21 cellular contexts compared by ENCODE assay signal in genomic region chr17:7668482-7668881, GRCh38. TPM values are rescaled to one million over a fixed set of nuclear protein-coding genes. Genes with fewer than 3 reads are reported as not detected.
DNase-seq lines count a peak whose midpoint lies in the region; TF ChIP-seq lines count a peak whose summit lies in the region.
"Had no signal": no experiment of that assay in that cellular context is flagged by ENCODE, and none has a peak within 500 bp of the region (broad histone marks: within the 10 kb centered on the region; RNA-seq: fewer than 3 reads in every experiment).

No MANE protein-coding gene starts in this region.

- peaks cover 54% of the 10 kb centered on the region for H3K36me3 Mint-ChIP-seq in brain

- no peak overlapping the region for H3K4me3 Mint-ChIP-seq in brain
- H3K4me3 Mint-ChIP-seq: CD4-positive, alpha-beta T cell had no signal

- H3K27ac ChIP-seq in mammary epithelial cell (ENCODE audit: insufficient read depth, low read depth, low read length) (no peak overlapping the region), breast epithelium (no peak overlapping the region), layer of hippocampus (ENCODE audit: low read depth, low read length) (peak overlapping the region; percentile 52)
- H3K27ac ChIP-seq: 22Rv1, A549, C4-2B, GM23248, HL-60 had no signal

- dilution Hi-C loops in mammary epithelial cell (cut with HindIII; ENCODE audit: low sequenced_read_pairs), result no loop called here

- no peak overlapping the region for H2AFZ ChIP-seq in mammary epithelial cell (ENCODE audit: low read depth, low read length)
- H2AFZ ChIP-seq: GM23248 had no signal

- H3K9me3 ChIP-seq in mammary epithelial cell (replicated peaks; ENCODE audit: insufficient read depth, low read length) (peaks cover 3% of the 10 kb centered on the region), breast epithelium (peaks cover 4% of the 10 kb centered on the region in 2 donors)
- H3K9me3 ChIP-seq: Caco-2 had no signal

- peaks cover 0 to 5% (median 3%) of the 10 kb centered on the region in 5 experiments for H3K9me3 Mint-ChIP-seq in brain
- H3K9me3 Mint-ChIP-seq: CD4-positive, alpha-beta T cell had no signal

- H3K4me3 ChIP-seq in mammary epithelial cell (replicated peaks in 1 of 3; ENCODE audit: insufficient read depth in 1 of 3, low read depth in 2 of 3, low read length in 3 of 3) (no peak overlapping the region), breast epithelium (no peak overlapping the region)
- H3K4me3 ChIP-seq: A549, GM23248, HAP-1 had no signal

- H3K4me1 ChIP-seq in mammary epithelial cell (ENCODE audit: insufficient read depth, low read length), result no peaks in the 10 kb centered on the region
- H3K4me1 ChIP-seq in breast epithelium, result no peaks in the 10 kb centered on the region
- H3K4me1 ChIP-seq: A549, Caco-2, HAP-1 had no signal

- H3K4me1 Mint-ChIP-seq in brain, result peaks cover 20% of the 10 kb centered on the region

- H3K4me2 ChIP-seq in mammary epithelial cell (ENCODE audit: insufficient read depth, low read depth, low read length), result no peak overlapping the region
- H3K4me2 ChIP-seq: A549 had no signal

- intact Hi-C loops in mammary epithelial cell (cut with micrococcal nuclease) (no loop called here), breast epithelium (cut with DNase I; ENCODE audit: low total_unique reads) (no loop called here)

- no peaks in the 10 kb centered on the region for H3K79me2 ChIP-seq in mammary epithelial cell (ENCODE audit: insufficient read depth, low read length)

- DNase-seq in mammary epithelial cell (no peak), breast epithelium (ENCODE audit: low spot score in 2 of 2) (no peak), glomerular visceral epithelial cell (ENCODE audit: extremely low spot score) (no peak), epidermal melanocyte (ENCODE audit: insufficient read length, low spot score) (no peak)
- DNase-seq in stimulated activated naive CD4-positive, alpha-beta T cell treated with Interleukin-2 at 50 U/mL for 16 hours (lab: John Stamatoyannopoulos, UW), result no peak
- DNase-seq: AML-193; Caco-2; CD4-positive, alpha-beta T cell; DMS79 treated with DMSO at 0.1 percent for 48 hours; GF-D8; GM23248 had no signal

- peaks cover 19% of the 10 kb centered on the region for H3K36me3 ChIP-seq in mammary epithelial cell (ENCODE audit: insufficient read depth, low read length)
- peaks cover 11% of the 10 kb centered on the region for H3K36me3 ChIP-seq in breast epithelium

- H4K20me1 ChIP-seq in mammary epithelial cell (ENCODE audit: insufficient read depth, low read length), result no peaks in the 10 kb centered on the region

- no peak for TF ChIP-seq CTCF in mammary epithelial cell (conservative IDR thresholded peaks at IDR 0.05 in 1 of 2, IDR thresholded peaks at IDR 0.05 in 1 of 2; ENCODE audit: extremely low read depth in 1 of 2, insufficient read depth in 1 of 2, low read depth in 1 of 2, low read length in 2 of 2)
- TF ChIP-seq CTCF in breast epithelium (IDR thresholded peaks at IDR 0.05), result no peak
- no peak for TF ChIP-seq CTCF in brain (conservative IDR thresholded peaks at IDR 0.05)

- H3K27ac Mint-ChIP-seq in brain, result peak overlapping the region; percentile 87 to 99 (median 97)
- H3K27ac Mint-ChIP-seq: CD4-positive, alpha-beta T cell had no signal

- H3K27me3 Mint-ChIP-seq in brain, result no peaks in the 10 kb centered on the region
- H3K27me3 Mint-ChIP-seq: CD4-positive, alpha-beta T cell had no signal

- H3K27me3 ChIP-seq in mammary epithelial cell (ENCODE audit: insufficient read depth, low read length) (no peaks in the 10 kb centered on the region), breast epithelium (no peaks in the 10 kb centered on the region), layer of hippocampus (ENCODE audit: control insufficient read depth, insufficient read depth, low read length) (no peaks in the 10 kb centered on the region)

- 85% methylated on average over 5 of the region's 7 CpGs for WGBS in mammary epithelial cell (ENCODE audit: low coverage, missing lambda C conversion rate)

- in situ Hi-C loops in mammary epithelial cell (cut with MboI; ENCODE audit: low sequenced_read_pairs in 2 of 2), result no loop called here

- no peak for TF ChIP-seq POLR2A in breast epithelium (IDR thresholded peaks at IDR 0.05)

- H3K9ac ChIP-seq in mammary epithelial cell (ENCODE audit: insufficient read depth, low read length), result no peak overlapping the region
- H3K9ac ChIP-seq: GM23248 had no signal

- TSS peak; percentile 74 for BruUV-seq in mammary epithelial cell (replicated peaks; lab: Mats Ljungman, UMichigan)

- CTCF ChIA-PET in mammary epithelial cell (lab: Charles Lee; ENCODE audit: low non-redundant PET), result no interaction called here

RNA-seq across cellular contexts. Expression of gene ATP1B2, which starts 17.8 kb away (rescaled TPM):
- total RNA-seq in mammary epithelial cell (not detected), breast epithelium (1 to 10 TPM in 1 of 3 donors, under 1 TPM in 2; 0.16 to 1.2 (median 0.98) TPM)
- polyA plus RNA-seq in mammary epithelial cell (not detected), brain (ENCODE audit: insufficient read depth, low read depth, low replicate concordance) (149 TPM)
- polyA minus RNA-seq in mammary epithelial cell, result not detected
- total RNA-seq: GM23248, H4, HT1080 had no signal
- polyA plus RNA-seq: BJ, GM23248 had no signal

RNA-seq across cellular contexts. Expression of gene TP53, which starts 18.8 kb away (rescaled TPM):
- total RNA-seq in mammary epithelial cell, result 10 to 100 TPM; 63.0 to 89.3 TPM
- polyA plus RNA-seq in mammary epithelial cell, result 60.3 TPM
- 124 TPM for polyA minus RNA-seq in mammary epithelial cell
- total RNA-seq in breast epithelium, result 10 to 100 TPM; 23.9 to 31.9 (median 24.2) TPM
- polyA plus RNA-seq in brain (ENCODE audit: insufficient read depth, low read depth, low replicate concordance), result 58.4 TPM

RNA-seq across cellular contexts. Expression of gene WRAP53, which starts 19.8 kb away (rescaled TPM):
- total RNA-seq in mammary epithelial cell (10 to 100 TPM in 1 of 2 donors, 1 to 10 TPM in 1; 4.3 to 15.9 TPM), breast epithelium (1 to 10 TPM; 3.6 to 5.4 (median 4.2) TPM)
- polyA plus RNA-seq in mammary epithelial cell (14.1 TPM), brain (ENCODE audit: insufficient read depth, low read depth, low replicate concordance) (42.0 TPM)
- polyA minus RNA-seq in mammary epithelial cell, result 29.3 TPM

RNA-seq across cellular contexts. Expression of gene EFNB3, which starts 36.5 kb away (rescaled TPM):
- total RNA-seq in mammary epithelial cell (1 to 10 TPM; 1.0 to 9.2 TPM), breast epithelium (1 to 10 TPM in 2 of 3 donors, under 1 TPM in 1; 0.48 to 5.7 (median 3.3) TPM)
- polyA plus RNA-seq in mammary epithelial cell (3.9 TPM), brain (ENCODE audit: insufficient read depth, low read depth, low replicate concordance) (54.0 TPM)
- polyA minus RNA-seq in mammary epithelial cell, result 11.2 TPM
- total RNA-seq: CD4-positive, alpha-beta T cell had no signal

RNA-seq across cellular contexts. Expression of gene SHBG, which starts 38.5 kb away (rescaled TPM):
- under 1 TPM; 0.33 to 0.42 TPM for total RNA-seq in mammary epithelial cell
- polyA plus RNA-seq in mammary epithelial cell, result 0.27 TPM
- not detected for polyA minus RNA-seq in mammary epithelial cell
- total RNA-seq in breast epithelium, result under 1 TPM in 1 of 3 donors, not detected in 2; 0.16 TPM
- polyA plus RNA-seq in brain (ENCODE audit: insufficient read depth, low read depth, low replicate concordance), result 2.3 TPM
- total RNA-seq: CD4-positive, alpha-beta T cell; GM23248; H4; HT1080 had no signal
